ENCODE assay signal across 8 cellular contexts in the genomic region with DNA sequence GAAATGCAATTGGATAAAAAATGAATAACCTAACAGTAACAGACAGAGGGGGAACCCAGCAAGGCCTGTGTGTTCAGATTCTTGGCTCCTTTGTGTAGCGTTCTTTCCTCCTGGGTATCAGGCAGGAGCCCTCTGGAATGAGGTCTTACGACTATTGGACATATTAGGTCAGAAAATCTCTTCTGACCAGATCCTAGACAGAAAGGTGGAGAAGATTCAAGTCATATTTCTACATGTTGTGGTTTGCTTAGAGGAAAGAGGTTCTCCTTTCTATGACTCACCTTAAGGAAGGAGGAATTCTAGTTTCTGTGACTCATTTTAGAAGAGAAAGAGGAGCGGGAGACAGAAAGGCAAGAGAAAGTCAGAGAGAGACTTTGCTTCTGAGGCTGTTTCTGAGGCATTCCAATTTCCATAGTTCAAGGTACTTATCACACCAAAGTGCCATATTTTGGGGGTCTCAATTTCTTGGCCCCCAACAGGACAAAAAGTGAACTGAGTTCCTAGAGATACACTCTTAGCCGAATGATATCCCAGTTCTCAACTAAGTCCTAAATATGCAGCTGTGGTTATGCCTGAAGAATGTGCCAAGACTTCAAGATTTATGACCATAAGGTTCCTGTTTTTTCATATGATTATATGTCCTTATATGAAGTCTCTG.
DNase-seq lines count a peak whose midpoint lies in the region; ATAC-seq and TF ChIP-seq lines count a peak whose summit lies in the region.

No MANE protein-coding gene starts in this region.

- no peaks in the 10 kb centered on the region for H3K9me3 ChIP-seq in cardiac muscle cell (ENCODE audit: low read depth)
- H3K9me3 ChIP-seq in right atrium auricular region, result no peaks in the 10 kb centered on the region
- H3K9me3 ChIP-seq in mammary epithelial cell (replicated peaks; ENCODE audit: insufficient read depth, low read length), result no peaks in the 10 kb centered on the region
- H3K9me3 ChIP-seq in prostate gland, result no peaks in the 10 kb centered on the region

- dilution Hi-C loops in mammary epithelial cell (cut with HindIII; ENCODE audit: low sequenced_read_pairs), result no loop called here

- intact Hi-C loops in mammary epithelial cell (cut with micrococcal nuclease), result loop anchor here (5.0 kb wide), 1 partner anchor 211 kb away; no protein-coding TSS in a partner anchor
- intact Hi-C loops in prostate gland (cut with DNase I), result no loop called here

- CTCF ChIA-PET in mammary epithelial cell (lab: Charles Lee; ENCODE audit: low non-redundant PET), result no interaction called here

- H3K36me3 ChIP-seq in cardiac muscle cell (no peaks in the 10 kb centered on the region), right atrium auricular region (no peaks in the 10 kb centered on the region), mammary epithelial cell (ENCODE audit: insufficient read depth, low read length) (no peaks in the 10 kb centered on the region), prostate gland (no peaks in the 10 kb centered on the region)

- H3K4me2 ChIP-seq in mammary epithelial cell (ENCODE audit: insufficient read depth, low read depth, low read length), result peak overlapping the region; percentile 91

- WGBS in mammary epithelial cell (ENCODE audit: low coverage, missing lambda C conversion rate), result 25% methylated on average over 4 of the region's 4 CpGs
- 90% methylated on average over 4 of the region's 4 CpGs for WGBS in prostate gland

- no TSS peak for BruUV-seq in mammary epithelial cell (replicated peaks; lab: Mats Ljungman, UMichigan)

- H3K27ac ChIP-seq in cardiac muscle cell (no peak overlapping the region), right atrium auricular region (no peak overlapping the region), mammary epithelial cell (ENCODE audit: insufficient read depth, low read depth, low read length) (peak overlapping the region; percentile 87), prostate gland (no peak overlapping the region)

- no peak overlapping the region for H3K9ac ChIP-seq in mammary epithelial cell (ENCODE audit: insufficient read depth, low read length)

- TF ChIP-seq CTCF in cardiac muscle cell (IDR thresholded peaks at IDR 0.05; ENCODE audit: low read depth, low read length), result peak; percentile 13
- TF ChIP-seq CTCF in right atrium auricular region (IDR thresholded peaks at IDR 0.05), result no peak
- TF ChIP-seq CTCF in mammary epithelial cell (conservative IDR thresholded peaks at IDR 0.05 in 1 of 2, IDR thresholded peaks at IDR 0.05 in 1 of 2; ENCODE audit: extremely low read depth in 1 of 2, insufficient read depth in 1 of 2, low read depth in 1 of 2, low read length in 2 of 2), result no peak
- no peak for TF ChIP-seq CTCF in prostate gland (IDR thresholded peaks at IDR 0.05)

- H3K4me3 ChIP-seq in cardiac muscle cell (no peak overlapping the region), right atrium auricular region (no peak overlapping the region), mammary epithelial cell (replicated peaks in 1 of 3; ENCODE audit: insufficient read depth in 1 of 3, low read depth in 2 of 3, low read length in 3 of 3) (peak overlapping the region; percentile 16 to 35 (median 26)), prostate gland (no peak overlapping the region)

- no peak for TF ChIP-seq POLR2A in prostate gland (IDR thresholded peaks at IDR 0.05)

- H4K20me1 ChIP-seq in mammary epithelial cell (ENCODE audit: insufficient read depth, low read length), result no peaks in the 10 kb centered on the region

- in situ Hi-C loops in mammary epithelial cell (cut with MboI; ENCODE audit: low sequenced_read_pairs in 2 of 2), result no loop called here

- DNase-seq in cardiac muscle cell (ENCODE audit: low read depth in 1 of 2, low spot score in 1 of 2) (peak in 1 of 2 donors; percentile 70), right atrium auricular region (ENCODE audit: low spot score) (no peak), mammary epithelial cell (peak; percentile 90), NCI-H1417 (lab: John Stamatoyannopoulos, UW) (no peak), prostate gland (ENCODE audit: low spot score) (no peak), SK-N-DZ (ENCODE audit: low spot score) (no peak)
- no peak for DNase-seq in activated CD8-positive, alpha-beta memory T cell treated with anti-CD3 and anti-CD28 coated beads, Interleukin-2, amount 50 U/mL, for 48 hours

- peak; percentile 71 for ATAC-seq in HG03520 (IDR thresholded peaks at IDR 0.05; ENCODE audit: unreplicated experiment)

- H2AFZ ChIP-seq in mammary epithelial cell (ENCODE audit: low read depth, low read length), result peak overlapping the region; percentile 87

- H3K4me1 ChIP-seq in cardiac muscle cell (ENCODE audit: low read depth), result no peaks in the 10 kb centered on the region
- no peaks in the 10 kb centered on the region for H3K4me1 ChIP-seq in right atrium auricular region
- peaks cover 18% of the 10 kb centered on the region for H3K4me1 ChIP-seq in mammary epithelial cell (ENCODE audit: insufficient read depth, low read length)
- H3K4me1 ChIP-seq in prostate gland (replicated peaks), result no peaks in the 10 kb centered on the region

- H3K27me3 ChIP-seq in cardiac muscle cell (no peaks in the 10 kb centered on the region), right atrium auricular region (no peaks in the 10 kb centered on the region), mammary epithelial cell (ENCODE audit: insufficient read depth, low read length) (no peaks in the 10 kb centered on the region), prostate gland (replicated peaks; ENCODE audit: insufficient read depth) (no peaks in the 10 kb centered on the region)

- no peaks in the 10 kb centered on the region for H3K79me2 ChIP-seq in mammary epithelial cell (ENCODE audit: insufficient read depth, low read length)

Comparison
In these comparisons a context has a peak if more than half of its experiments do, and no peak if none do; other contexts are left out.
1. H3K4me3 ChIP-seq: peak in mammary epithelial cell (3 of 3); none in cardiac muscle cell (single experiment), right atrium auricular region (0 of 2) and prostate gland (0 of 2).